Comparison of ENCODE assay signal across 8 cellular contexts in genomic region chr10:7818295-7819125, GRCh38. TPM values are rescaled to one million over a fixed set of nuclear protein-coding genes. Genes with fewer than 3 reads are reported as not detected.
DNase-seq lines count a peak whose midpoint lies in the region; TF ChIP-seq lines count a peak whose summit lies in the region.

Gene TAF3 (plus strand): TSS chr10:7818505. CDS start chr10:7818710, 205 bp downstream.

- peak within 1 kb of the TSS; percentile 82 for H3K27ac ChIP-seq in neural cell (ENCODE audit: low read length)

- peaks cover 11% of the 10 kb centered on the region for H3K36me3 Mint-ChIP-seq in stimulated activated naive CD8-positive, alpha-beta T cell treated with anti-CD3 and anti-CD28 coated beads, Interleukin-15, Interleukin-2, amounts not matched to agents 100 ng/mL and 50 ng/mL, for 24 hours (ENCODE audit: low read depth)

- peak within 1 kb of the TSS; percentile 96 for H3K4me3 Mint-ChIP-seq in stimulated activated naive CD8-positive, alpha-beta T cell treated with anti-CD3 and anti-CD28 coated beads, Interleukin-15, Interleukin-2, amounts not matched to agents 100 ng/mL and 50 ng/mL, for 24 hours

- no peaks in the 10 kb centered on the region for H3K9me3 Mint-ChIP-seq in stimulated activated naive CD8-positive, alpha-beta T cell treated with anti-CD3 and anti-CD28 coated beads, Interleukin-15, Interleukin-2, amounts not matched to agents 100 ng/mL and 50 ng/mL, for 24 hours

- H2AFZ ChIP-seq in neural cell (ENCODE audit: low read depth, low read length) = peak within 1 kb of the TSS; percentile 92

- in situ Hi-C loops in G401 (cut with HindIII; ENCODE audit: low sequenced_read_pairs) = no loop called here

- DNase-seq in G401 (ENCODE audit: low spot score) = peak; percentile 88
- peak; percentile 76 for DNase-seq in H4 (ENCODE audit: low spot score)
- peak; percentile 77 for DNase-seq in LHCN-M2 (ENCODE audit: low read depth)
- DNase-seq in SHP77 (lab: John Stamatoyannopoulos, UW) = peak; percentile 87 to 91
- peak; percentile 98 for DNase-seq in activated effector memory CD4-positive, alpha-beta T cell treated with anti-CD3 and anti-CD28 coated beads, Interleukin-2, amount 50 U/mL, for 16 hours
- DNase-seq in fibroblast of villous mesenchyme (ENCODE audit: low read depth) = peak; percentile 84

- no peaks in the 10 kb centered on the region for H3F3A ChIP-seq in neural cell (ENCODE audit: insufficient read depth, low read length, poor library complexity, severe bottlenecking)

- peak within 1 kb of the TSS; percentile 92 for H3K4me2 ChIP-seq in neural cell (ENCODE audit: low read length)

- H3K27ac Mint-ChIP-seq in stimulated activated naive CD8-positive, alpha-beta T cell treated with anti-CD3 and anti-CD28 coated beads, Interleukin-15, Interleukin-2, amounts not matched to agents 100 ng/mL and 50 ng/mL, for 24 hours = peak within 1 kb of the TSS; percentile 90

- peak; percentile 36 for TF ChIP-seq RAD21 in neural cell (conservative IDR thresholded peaks at IDR 0.05)

- no peaks in the 10 kb centered on the region for H3K36me3 ChIP-seq in neural cell (ENCODE audit: insufficient read depth, low read length)

- peaks cover 17% of the 10 kb centered on the region for H3K79me2 ChIP-seq in neural cell (replicated peaks; ENCODE audit: insufficient read depth, low read length)

- no peaks in the 10 kb centered on the region for H4K20me1 ChIP-seq in neural cell (ENCODE audit: insufficient read depth)

- H3K9me3 ChIP-seq in neural cell (ENCODE audit: low read length) = no peaks in the 10 kb centered on the region

- peaks cover 38% of the 10 kb centered on the region for H3K4me1 Mint-ChIP-seq in stimulated activated naive CD8-positive, alpha-beta T cell treated with anti-CD3 and anti-CD28 coated beads, Interleukin-15, Interleukin-2, amounts not matched to agents 100 ng/mL and 50 ng/mL, for 24 hours (ENCODE audit: low read depth)

- peak within 1 kb of the TSS; percentile 82 for H3K9ac ChIP-seq in neural cell (ENCODE audit: low read length)

- no peaks in the 10 kb centered on the region for H3K27me3 ChIP-seq in neural cell (ENCODE audit: insufficient read depth, low read depth, low read length)

- TF ChIP-seq EP300 in neural cell (conservative IDR thresholded peaks at IDR 0.05; ENCODE audit: poor library complexity, severe bottlenecking) = no peak

- TF ChIP-seq CTCF in fibroblast of villous mesenchyme (IDR thresholded peaks at IDR 0.05; ENCODE audit: insufficient read depth, low read depth, low read length) (no peak), neural cell (IDR thresholded peaks at IDR 0.05; ENCODE audit: poor library complexity, severe bottlenecking) (peak; percentile 31)

- H3K4me3 ChIP-seq in fibroblast of villous mesenchyme (ENCODE audit: low read depth, low read length) = peak within 1 kb of the TSS; percentile 91
- H3K4me3 ChIP-seq in neural cell (ENCODE audit: low read length) = peak within 1 kb of the TSS; percentile 99

- H3K9me2 ChIP-seq in neural cell (ENCODE audit: insufficient read depth, low read length) = no peaks in the 10 kb centered on the region

- H3K27me3 Mint-ChIP-seq in stimulated activated naive CD8-positive, alpha-beta T cell treated with anti-CD3 and anti-CD28 coated beads, Interleukin-15, Interleukin-2, amounts not matched to agents 100 ng/mL and 50 ng/mL, for 24 hours = no peaks in the 10 kb centered on the region

TF ChIP-seq in neural cell, 6 proteins besides CTCF, POLR2A, EP300 and RAD21:
- TF ChIP-seq POLR2AphosphoS5 (IDR thresholded peaks at IDR 0.05) = peak; percentile 90
- no peak for TF ChIP-seq EZH2 (IDR thresholded peaks at IDR 0.05; ENCODE audit: borderline replicate concordance, insufficient read depth, low read length, poor library complexity, severe bottlenecking)
- peak; percentile 89 for TF ChIP-seq TAF1 (IDR thresholded peaks at IDR 0.05; ENCODE audit: low read depth)
- TF ChIP-seq MXI1 (conservative IDR thresholded peaks at IDR 0.05; ENCODE audit: poor library complexity, severe bottlenecking) = peak; percentile 97
- peak; percentile 51 for TF ChIP-seq SMC3 (conservative IDR thresholded peaks at IDR 0.05; ENCODE audit: poor library complexity)
- TF ChIP-seq REST (IDR thresholded peaks at IDR 0.05; ENCODE audit: borderline replicate concordance) = peak; percentile 89

RNA-seq across cellular contexts. Expression of gene TAF3, which starts in this region (rescaled TPM):
- 1.3 and 1.8 TPM in 2 replicates for total RNA-seq in G401 (2014; rRNA removed; shearing (Covaris generic))
- total RNA-seq in H4 (2014; rRNA removed; shearing (Covaris generic)) = 0.72 and 2.0 TPM in 2 replicates
- total RNA-seq in LHCN-M2 (2014; rRNA removed) (3.3 and 3.4 TPM in 2 replicates), fibroblast of villous mesenchyme (2.2 and 2.3 TPM in 2 replicates)
- polyA plus RNA-seq in LHCN-M2 (2012) = 4.0 TPM
- 1.4 and 2.0 TPM in 2 replicates for polyA plus RNA-seq in neural cell
- polyA minus RNA-seq in neural cell = 6.3 and 6.7 TPM in 2 replicates

Comparison
In these comparisons a context has a peak if more than half of its experiments do, and no peak if none do; other contexts are left out.
1. Peak in every context shown above with its lines: DNase-seq, H3K4me3 ChIP-seq and H3K27ac ChIP-seq.